ENCODE assay signal across 6 cellular contexts in the genomic region with DNA sequence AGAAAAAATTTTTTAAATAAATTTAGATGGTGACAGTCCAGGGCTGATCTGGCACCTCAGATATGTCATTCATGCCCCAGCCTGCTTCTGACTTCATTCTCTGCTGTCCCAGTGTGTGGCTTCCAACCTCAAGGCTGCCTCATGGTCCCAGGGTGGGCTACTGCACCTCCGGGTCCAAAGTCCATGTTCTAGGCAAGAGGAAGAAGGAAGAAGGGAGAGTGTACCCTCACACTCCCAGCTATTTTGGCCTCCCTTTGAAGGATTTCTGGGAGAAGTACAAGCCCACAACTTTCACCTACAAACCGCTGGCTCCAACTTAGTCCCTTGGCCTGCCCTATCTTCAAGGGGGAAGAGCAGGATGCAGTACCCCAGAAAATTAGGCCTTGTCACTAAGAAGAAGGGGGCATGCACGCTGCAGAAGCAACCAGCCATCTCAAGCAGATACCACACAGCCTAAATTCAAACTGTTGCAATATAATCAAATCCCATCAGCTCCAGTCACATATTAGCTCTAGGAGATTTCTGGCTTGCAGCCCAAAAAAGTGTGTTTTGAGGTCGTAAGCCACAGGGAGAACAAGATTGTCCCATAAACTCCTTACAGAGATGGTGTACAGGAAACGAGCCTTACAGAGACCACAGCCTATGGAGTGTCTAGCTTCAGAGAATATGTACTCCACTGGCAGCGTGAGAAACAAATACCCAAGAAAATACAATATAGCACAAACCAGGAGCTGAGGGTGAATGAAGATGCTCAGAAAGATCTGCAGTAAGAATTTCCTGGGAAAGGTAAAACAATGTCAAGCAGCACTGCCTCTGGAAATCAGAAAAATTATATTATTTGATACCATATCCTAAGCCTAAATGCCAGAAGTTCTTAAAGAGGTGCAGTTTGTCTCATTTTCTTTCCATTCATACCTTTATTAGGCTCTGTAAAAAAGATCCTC. TPM values are rescaled to one million over a fixed set of nuclear protein-coding genes. Genes with fewer than 3 reads are reported as not detected.
A peak's percentile ranks its signal among the peaks of the same experiment; 100 is the strongest.
DNase-seq lines count a peak whose midpoint lies in the region; ATAC-seq and TF ChIP-seq lines count a peak whose summit lies in the region.

No MANE protein-coding gene starts in this region.

- intact Hi-C loops in CD14-positive monocyte (cut with micrococcal nuclease), result no loop called here

- H3K4me3 Mint-ChIP-seq in naive B cell (peak overlapping the region in 1 of 8 donors; percentile 79), CD14-positive monocyte (no peak overlapping the region)

- H3K9me3 Mint-ChIP-seq in naive B cell (no peaks in the 10 kb centered on the region), CD14-positive monocyte (no peaks in the 10 kb centered on the region)

- peaks cover 28 to 46% (median 34%) of the 10 kb centered on the region in 3 donors for H3K4me1 Mint-ChIP-seq in naive B cell
- H3K4me1 Mint-ChIP-seq in CD14-positive monocyte, result peaks cover 29% of the 10 kb centered on the region

- H3K27me3 Mint-ChIP-seq in naive B cell (peaks cover 5 to 8% (median 5%) of the 10 kb centered on the region in 3 donors), CD14-positive monocyte (ENCODE audit: low read depth in 3 of 3) (peaks cover 0 to 4% (median 0%) of the 10 kb centered on the region in 3 donors)

- peak overlapping the region; percentile 5 for H3K27ac ChIP-seq in angular gyrus (ENCODE audit: low read depth, low read length)

- peaks cover 3% of the 10 kb centered on the region in 2 donors for H3K36me3 Mint-ChIP-seq in naive B cell
- H3K36me3 Mint-ChIP-seq in CD14-positive monocyte, result peaks cover 11 to 13% of the 10 kb centered on the region in 2 donors

- DNase-seq in naive B cell (peak; percentile 10), CD14-positive monocyte (ENCODE audit: low spot score) (no peak), mesenteric fat pad (ENCODE audit: low spot score) (no peak), NCI-H2081 (lab: John Stamatoyannopoulos, UW) (no peak)

- H3K4me3 ChIP-seq in GM12875 (ENCODE audit: low read depth, low read length), result peak overlapping the region; percentile 13

- TF ChIP-seq CTCF in GM12875 (IDR thresholded peaks at IDR 0.05; ENCODE audit: borderline replicate concordance, insufficient read depth, low read depth, low read length) (no peak), CD14-positive monocyte (IDR thresholded peaks at IDR 0.05) (no peak)

- H3K27ac Mint-ChIP-seq in naive B cell (peak overlapping the region in 1 of 6 donors; percentile 4), CD14-positive monocyte (peak overlapping the region in 1 of 7 donors; percentile 89)

- no peak for ATAC-seq in naive B cell (ENCODE audit: low read depth in 2 of 2)

RNA-seq across cellular contexts. Expression of gene BTN3A2, which starts 0.8 kb away (rescaled TPM):
- 100 to 1,000 TPM in 1 of 6 donors, 10 to 100 TPM in 5; 26.7 to 112 (median 51.7) TPM for polyA plus RNA-seq in naive B cell (ENCODE audit: low read depth in 6 of 6)
- polyA plus RNA-seq in CD14-positive monocyte, result 10 to 100 TPM; 30.7 to 37.8 TPM
- total RNA-seq in mesenteric fat pad, result 9.1 TPM

RNA-seq across cellular contexts. Expression of gene BTN2A2, which starts 18.8 kb away (rescaled TPM):
- 10 to 100 TPM; 37.9 to 63.8 (median 45.1) TPM for polyA plus RNA-seq in naive B cell (ENCODE audit: low read depth in 6 of 6)
- polyA plus RNA-seq in CD14-positive monocyte, result 1 to 10 TPM; 7.0 to 9.5 TPM
- total RNA-seq in mesenteric fat pad, result 5.6 TPM

RNA-seq across cellular contexts. Expression of gene BTN3A1, which starts 37.9 kb away (rescaled TPM):
- polyA plus RNA-seq in naive B cell (ENCODE audit: low read depth in 6 of 6), result 10 to 100 TPM; 14.0 to 30.0 (median 19.2) TPM
- 10 to 100 TPM; 19.7 to 25.1 TPM for polyA plus RNA-seq in CD14-positive monocyte
- 15.4 TPM for total RNA-seq in mesenteric fat pad
